Comparison of ENCODE assay signal across 14 cellular contexts in the genomic region with DNA sequence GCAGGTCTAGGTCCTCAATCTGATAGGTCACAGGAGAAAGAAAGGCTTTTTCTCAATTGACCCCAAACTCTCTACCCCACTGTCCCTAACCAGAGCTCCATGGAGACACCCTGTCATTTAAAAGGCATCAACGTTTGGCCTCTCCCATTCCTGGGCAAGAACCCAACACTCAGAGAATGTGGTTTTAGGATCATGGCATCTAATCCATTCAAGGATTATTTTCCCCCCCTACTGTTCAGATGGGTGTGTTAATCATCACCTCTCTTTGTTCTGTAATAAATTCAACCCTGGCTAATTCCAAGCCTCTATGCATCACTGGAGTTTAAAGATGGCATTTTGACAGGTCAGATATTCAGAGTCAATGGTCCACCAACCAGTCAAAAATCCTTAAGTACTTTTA. TPM values are rescaled to one million over a fixed set of nuclear protein-coding genes. Genes with fewer than 3 reads are reported as not detected.
A peak's percentile ranks its signal among the peaks of the same experiment; 100 is the strongest.
DNase-seq lines count a peak whose midpoint lies in the region; ATAC-seq and TF ChIP-seq lines count a peak whose summit lies in the region.
"Had no signal": no experiment of that assay in that cellular context is flagged by ENCODE, and none has a peak within 500 bp of the region (broad histone marks: within the 10 kb centered on the region; RNA-seq: fewer than 3 reads in every experiment).

No MANE protein-coding gene starts in this region.

- in situ Hi-C loops in astrocyte of the spinal cord (cut with HindIII; ENCODE audit: low sequenced_read_pairs), result no loop called here

- H3K36me3 ChIP-seq in psoas muscle (ENCODE audit: insufficient read depth in 1 of 2, low read depth in 1 of 2), result peaks cover 0 to 2% of the 10 kb centered on the region in 2 donors
- H3K36me3 ChIP-seq: left ventricle myocardium inferior had no signal

- peak overlapping the region; percentile 81 for H3K27ac ChIP-seq in psoas muscle
- H3K27ac ChIP-seq: left ventricle myocardium inferior had no signal

- DNase-seq in D341Med (ENCODE audit: low spot score) (peak; percentile 58), HS-5 (ENCODE audit: low read depth) (peak; percentile 43), astrocyte of the spinal cord (ENCODE audit: low read depth, low spot score) (peak; percentile 15), psoas muscle (no peak)
- DNase-seq: activated CD4-positive, alpha-beta T cell treated with anti-CD3 and anti-CD28 coated beads, Interleukin-2, amount 50 U/mL, for 4 hours; activated naive CD4-positive, alpha-beta T cell treated with anti-CD3 and anti-CD28 coated beads, Interleukin-2, amount 10 ng/mL, durations not matched to agents 7 days and 5 days; left ventricle myocardium inferior; NCI-H187; NCI-H510A treated with DMSO at 0.1 percent for 48 hours; nucleus accumbens; stimulated activated CD4-positive, alpha-beta T cell treated with anti-CD3 and anti-CD28 coated beads, Interleukin-4, amount 100 ng/mL, for 1 hour had no signal

- H3K4me1 ChIP-seq in psoas muscle, result peaks cover 91% of the 10 kb centered on the region
- H3K4me1 ChIP-seq: left ventricle myocardium inferior had no signal

- ATAC-seq in psoas muscle, result peak in 2 of 4 donors; percentile 4 to 13
- ATAC-seq in GM21825 (IDR thresholded peaks at IDR 0.05; ENCODE audit: unreplicated experiment), result no peak
- ATAC-seq in GM21360 (IDR thresholded peaks at IDR 0.05; ENCODE audit: unreplicated experiment), result no peak
- ATAC-seq in GM19455 (IDR thresholded peaks at IDR 0.05; ENCODE audit: unreplicated experiment), result no peak

- no peaks in the 10 kb centered on the region for H3K27me3 ChIP-seq in psoas muscle (ENCODE audit: insufficient read depth in 3 of 3, low read length in 2 of 3)

- no peak for TF ChIP-seq CTCF in astrocyte of the spinal cord (IDR thresholded peaks at IDR 0.05; ENCODE audit: low read depth, low read length)
- no peak for TF ChIP-seq CTCF in psoas muscle (IDR thresholded peaks at IDR 0.05)

- H3K4me3 ChIP-seq in astrocyte of the spinal cord (ENCODE audit: low read depth, low read length), result no peak overlapping the region
- H3K4me3 ChIP-seq in psoas muscle, result no peak overlapping the region
- H3K4me3 ChIP-seq: left ventricle myocardium inferior had no signal

- 14 to 25% (median 15%) methylated on average over 1 of the region's 1 CpG for WGBS in psoas muscle, 3 donors

- intact Hi-C loops in psoas muscle (cut with DNase I), result loop anchor here in 1 of 2 donors (10.0 kb wide), 1 partner anchor 651 kb away; no protein-coding TSS in a partner anchor

- no peaks in the 10 kb centered on the region for H3K9me3 ChIP-seq in psoas muscle
- H3K9me3 ChIP-seq: left ventricle myocardium inferior had no signal

RNA-seq across cellular contexts. Expression of a gene that starts 42.7 kb away (rescaled TPM):
- total RNA-seq in psoas muscle, result 100 to 1,000 TPM in 3 of 4 donors, 10 to 100 TPM in 1; 62.5 to 220 (median 143) TPM
- polyA plus RNA-seq in psoas muscle, result 100 to 1,000 TPM in 1 of 3 donors, 10 to 100 TPM in 2; 37.0 to 105 (median 53.8) TPM

Comparison
In these comparisons a context has a peak if more than half of its experiments do, and no peak if none do; other contexts are left out.
1. DNase-seq: peak in D341Med (single experiment), HS-5 (single experiment) and astrocyte of the spinal cord (single experiment); none in psoas muscle (0 of 2).